Comparison of ENCODE assay signal across 1 cellular context in the genomic region with DNA sequence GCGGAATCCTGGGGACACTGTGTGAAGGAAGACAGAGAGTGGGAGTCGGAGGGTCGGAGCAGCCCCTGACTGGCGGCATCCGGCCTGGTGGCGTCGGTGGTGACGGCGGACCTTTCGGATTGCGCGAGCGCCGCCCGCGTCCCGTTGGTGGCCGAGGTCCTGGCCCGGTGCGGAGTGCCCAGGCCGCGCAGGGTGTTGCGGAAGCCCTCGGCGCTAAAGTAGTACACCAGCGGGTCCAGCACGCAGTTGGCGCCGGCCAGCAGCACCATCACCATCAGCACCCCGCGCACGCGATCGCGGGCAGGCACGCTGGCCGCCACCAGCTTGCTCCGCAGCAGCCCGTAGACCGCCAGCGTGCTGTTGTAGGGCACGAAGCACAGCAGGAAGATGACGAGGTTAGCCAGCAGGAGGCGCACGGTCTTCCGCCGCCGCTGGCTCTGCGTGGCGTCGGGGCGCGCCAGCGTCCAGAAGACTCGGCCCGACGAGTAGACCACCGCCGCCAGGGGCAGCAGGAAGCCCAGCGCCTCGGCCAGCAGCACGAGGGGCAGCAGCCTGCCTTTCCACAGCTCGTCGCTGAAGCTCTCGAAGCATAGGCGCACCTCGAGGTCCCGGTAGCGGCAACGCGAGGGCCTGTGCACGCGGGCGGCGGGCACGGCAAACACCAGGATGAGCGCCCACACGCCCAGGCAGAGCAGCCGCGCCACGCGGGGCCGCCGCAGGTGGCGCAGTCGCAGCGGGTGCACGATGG.
A peak's percentile ranks its signal among the peaks of the same experiment; 100 is the strongest.
TF ChIP-seq lines count a peak whose summit lies in the region.

No MANE protein-coding gene starts in this region.

TF ChIP-seq in H1, 55 proteins besides CTCF, POLR2A, EP300 and RAD21:
- peak in 1 of 2 experiments; percentile 79; a peak in 2 of 4 replicates for TF ChIP-seq HDAC2 (IDR thresholded peaks at IDR 0.05; ENCODE audit: borderline replicate concordance in 1 of 2, low read depth in 2 of 2, low read length in 2 of 2)
- peak; percentile 52; the same call in 1 of the 2 replicates for TF ChIP-seq KDM1A (IDR thresholded peaks at IDR 0.05; ENCODE audit: borderline replicate concordance, low read length)
- TF ChIP-seq TCF12 (IDR thresholded peaks at IDR 0.05; ENCODE audit: low read depth, low read length): 0 out of 2 replicates have a peak, but pooled peaks have one; percentile 19
- peak; percentile 39; the same call in 1 of the 2 replicates for TF ChIP-seq GABPA (IDR thresholded peaks at IDR 0.05; ENCODE audit: borderline replicate concordance, insufficient read depth, low read length)
- peak; percentile 41; the same call in 1 of the 2 replicates for TF ChIP-seq TBP (IDR thresholded peaks at IDR 0.05; ENCODE audit: low read depth, low read length)
- peak; percentile 88 for TF ChIP-seq CREB1 (IDR thresholded peaks at IDR 0.05)
- 0 out of 2 replicates have a peak, but pooled peaks have one; percentile 53 for TF ChIP-seq SP4 (IDR thresholded peaks at IDR 0.05; ENCODE audit: low read length)
- peak; percentile 54; the same call in 1 of the 2 replicates for TF ChIP-seq PHF8 (conservative IDR thresholded peaks at IDR 0.05; ENCODE audit: low read depth, low read length)
- peak in 1 of 2 experiments; percentile 68; a peak in 1 of 4 replicates for TF ChIP-seq SIN3A (conservative IDR thresholded peaks at IDR 0.05 in 1 of 2, IDR thresholded peaks at IDR 0.05 in 1 of 2; ENCODE audit: low read depth in 1 of 2, low read length in 2 of 2)
- TF ChIP-seq FOSL1 (IDR thresholded peaks at IDR 0.05; ENCODE audit: insufficient read depth, low read depth, low read length): no peak
- TF ChIP-seq SIX5 (IDR thresholded peaks at IDR 0.05; ENCODE audit: low read depth, low read length): no peak
- TF ChIP-seq EZH2 (IDR thresholded peaks at IDR 0.05; ENCODE audit: low read depth, low read length, severe bottlenecking): no peak
- TF ChIP-seq, protein P1, sequence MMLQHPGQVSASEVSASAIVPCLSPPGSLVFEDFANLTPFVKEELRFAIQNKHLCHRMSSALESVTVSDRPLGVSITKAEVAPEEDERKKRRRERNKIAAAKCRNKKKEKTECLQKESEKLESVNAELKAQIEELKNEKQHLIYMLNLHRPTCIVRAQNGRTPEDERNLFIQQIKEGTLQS (IDR thresholded peaks at IDR 0.05; ENCODE audit: insufficient read depth, low read depth, low read length): 0 out of 2 replicates have a peak, but pooled peaks have one; percentile 10
- no peak for TF ChIP-seq RXRA (IDR thresholded peaks at IDR 0.05; ENCODE audit: insufficient read depth, low read depth, low read length)
- TF ChIP-seq GTF2F1 (IDR thresholded peaks at IDR 0.05; ENCODE audit: borderline replicate concordance, low read depth, low read length): peak; percentile 34; the same call in 1 of the 2 replicates
- TF ChIP-seq, protein P2, sequence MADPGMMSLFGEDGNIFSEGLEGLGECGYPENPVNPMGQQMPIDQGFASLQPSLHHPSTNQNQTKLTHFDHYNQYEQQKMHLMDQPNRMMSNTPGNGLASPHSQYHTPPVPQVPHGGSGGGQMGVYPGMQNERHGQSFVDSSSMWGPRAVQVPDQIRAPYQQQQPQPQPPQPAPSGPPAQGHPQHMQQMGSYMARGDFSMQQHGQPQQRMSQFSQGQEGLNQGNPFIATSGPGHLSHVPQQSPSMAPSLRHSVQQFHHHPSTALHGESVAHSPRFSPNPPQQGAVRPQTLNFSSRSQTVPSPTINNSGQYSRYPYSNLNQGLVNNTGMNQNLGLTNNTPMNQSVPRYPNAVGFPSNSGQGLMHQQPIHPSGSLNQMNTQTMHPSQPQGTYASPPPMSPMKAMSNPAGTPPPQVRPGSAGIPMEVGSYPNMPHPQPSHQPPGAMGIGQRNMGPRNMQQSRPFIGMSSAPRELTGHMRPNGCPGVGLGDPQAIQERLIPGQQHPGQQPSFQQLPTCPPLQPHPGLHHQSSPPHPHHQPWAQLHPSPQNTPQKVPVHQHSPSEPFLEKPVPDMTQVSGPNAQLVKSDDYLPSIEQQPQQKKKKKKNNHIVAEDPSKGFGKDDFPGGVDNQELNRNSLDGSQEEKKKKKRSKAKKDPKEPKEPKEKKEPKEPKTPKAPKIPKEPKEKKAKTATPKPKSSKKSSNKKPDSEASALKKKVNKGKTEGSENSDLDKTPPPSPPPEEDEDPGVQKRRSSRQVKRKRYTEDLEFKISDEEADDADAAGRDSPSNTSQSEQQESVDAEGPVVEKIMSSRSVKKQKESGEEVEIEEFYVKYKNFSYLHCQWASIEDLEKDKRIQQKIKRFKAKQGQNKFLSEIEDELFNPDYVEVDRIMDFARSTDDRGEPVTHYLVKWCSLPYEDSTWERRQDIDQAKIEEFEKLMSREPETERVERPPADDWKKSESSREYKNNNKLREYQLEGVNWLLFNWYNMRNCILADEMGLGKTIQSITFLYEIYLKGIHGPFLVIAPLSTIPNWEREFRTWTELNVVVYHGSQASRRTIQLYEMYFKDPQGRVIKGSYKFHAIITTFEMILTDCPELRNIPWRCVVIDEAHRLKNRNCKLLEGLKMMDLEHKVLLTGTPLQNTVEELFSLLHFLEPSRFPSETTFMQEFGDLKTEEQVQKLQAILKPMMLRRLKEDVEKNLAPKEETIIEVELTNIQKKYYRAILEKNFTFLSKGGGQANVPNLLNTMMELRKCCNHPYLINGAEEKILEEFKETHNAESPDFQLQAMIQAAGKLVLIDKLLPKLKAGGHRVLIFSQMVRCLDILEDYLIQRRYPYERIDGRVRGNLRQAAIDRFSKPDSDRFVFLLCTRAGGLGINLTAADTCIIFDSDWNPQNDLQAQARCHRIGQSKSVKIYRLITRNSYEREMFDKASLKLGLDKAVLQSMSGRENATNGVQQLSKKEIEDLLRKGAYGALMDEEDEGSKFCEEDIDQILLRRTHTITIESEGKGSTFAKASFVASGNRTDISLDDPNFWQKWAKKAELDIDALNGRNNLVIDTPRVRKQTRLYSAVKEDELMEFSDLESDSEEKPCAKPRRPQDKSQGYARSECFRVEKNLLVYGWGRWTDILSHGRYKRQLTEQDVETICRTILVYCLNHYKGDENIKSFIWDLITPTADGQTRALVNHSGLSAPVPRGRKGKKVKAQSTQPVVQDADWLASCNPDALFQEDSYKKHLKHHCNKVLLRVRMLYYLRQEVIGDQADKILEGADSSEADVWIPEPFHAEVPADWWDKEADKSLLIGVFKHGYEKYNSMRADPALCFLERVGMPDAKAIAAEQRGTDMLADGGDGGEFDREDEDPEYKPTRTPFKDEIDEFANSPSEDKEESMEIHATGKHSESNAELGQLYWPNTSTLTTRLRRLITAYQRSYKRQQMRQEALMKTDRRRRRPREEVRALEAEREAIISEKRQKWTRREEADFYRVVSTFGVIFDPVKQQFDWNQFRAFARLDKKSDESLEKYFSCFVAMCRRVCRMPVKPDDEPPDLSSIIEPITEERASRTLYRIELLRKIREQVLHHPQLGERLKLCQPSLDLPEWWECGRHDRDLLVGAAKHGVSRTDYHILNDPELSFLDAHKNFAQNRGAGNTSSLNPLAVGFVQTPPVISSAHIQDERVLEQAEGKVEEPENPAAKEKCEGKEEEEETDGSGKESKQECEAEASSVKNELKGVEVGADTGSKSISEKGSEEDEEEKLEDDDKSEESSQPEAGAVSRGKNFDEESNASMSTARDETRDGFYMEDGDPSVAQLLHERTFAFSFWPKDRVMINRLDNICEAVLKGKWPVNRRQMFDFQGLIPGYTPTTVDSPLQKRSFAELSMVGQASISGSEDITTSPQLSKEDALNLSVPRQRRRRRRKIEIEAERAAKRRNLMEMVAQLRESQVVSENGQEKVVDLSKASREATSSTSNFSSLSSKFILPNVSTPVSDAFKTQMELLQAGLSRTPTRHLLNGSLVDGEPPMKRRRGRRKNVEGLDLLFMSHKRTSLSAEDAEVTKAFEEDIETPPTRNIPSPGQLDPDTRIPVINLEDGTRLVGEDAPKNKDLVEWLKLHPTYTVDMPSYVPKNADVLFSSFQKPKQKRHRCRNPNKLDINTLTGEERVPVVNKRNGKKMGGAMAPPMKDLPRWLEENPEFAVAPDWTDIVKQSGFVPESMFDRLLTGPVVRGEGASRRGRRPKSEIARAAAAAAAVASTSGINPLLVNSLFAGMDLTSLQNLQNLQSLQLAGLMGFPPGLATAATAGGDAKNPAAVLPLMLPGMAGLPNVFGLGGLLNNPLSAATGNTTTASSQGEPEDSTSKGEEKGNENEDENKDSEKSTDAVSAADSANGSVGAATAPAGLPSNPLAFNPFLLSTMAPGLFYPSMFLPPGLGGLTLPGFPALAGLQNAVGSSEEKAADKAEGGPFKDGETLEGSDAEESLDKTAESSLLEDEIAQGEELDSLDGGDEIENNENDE (IDR thresholded peaks at IDR 0.05; ENCODE audit: insufficient replicate concordance, low read length): no peak
- TF ChIP-seq, protein P3, sequence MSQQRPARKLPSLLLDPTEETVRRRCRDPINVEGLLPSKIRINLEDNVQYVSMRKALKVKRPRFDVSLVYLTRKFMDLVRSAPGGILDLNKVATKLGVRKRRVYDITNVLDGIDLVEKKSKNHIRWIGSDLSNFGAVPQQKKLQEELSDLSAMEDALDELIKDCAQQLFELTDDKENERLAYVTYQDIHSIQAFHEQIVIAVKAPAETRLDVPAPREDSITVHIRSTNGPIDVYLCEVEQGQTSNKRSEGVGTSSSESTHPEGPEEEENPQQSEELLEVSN (IDR thresholded peaks at IDR 0.05): peak; percentile 99
- TF ChIP-seq, protein P4, sequence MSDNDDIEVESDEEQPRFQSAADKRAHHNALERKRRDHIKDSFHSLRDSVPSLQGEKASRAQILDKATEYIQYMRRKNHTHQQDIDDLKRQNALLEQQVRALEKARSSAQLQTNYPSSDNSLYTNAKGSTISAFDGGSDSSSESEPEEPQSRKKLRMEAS (IDR thresholded peaks at IDR 0.05): peak; percentile 100
- peak; percentile 71 for TF ChIP-seq ASH2L (IDR thresholded peaks at IDR 0.05; ENCODE audit: low read length)
- TF ChIP-seq KDM4A (IDR thresholded peaks at IDR 0.05; ENCODE audit: low read depth, low read length, severe bottlenecking): peak; percentile 82
- TF ChIP-seq POLR2AphosphoS5 (IDR thresholded peaks at IDR 0.05; ENCODE audit: low read depth, low read length): peak; percentile 67; the same call in 1 of the 2 replicates
- no peak for TF ChIP-seq NRF1 (IDR thresholded peaks at IDR 0.05; ENCODE audit: low read depth, low read length)
- peak; percentile 79; the same call in 1 of the 2 replicates for TF ChIP-seq RBBP5 (IDR thresholded peaks at IDR 0.05; ENCODE audit: borderline replicate concordance, low read depth, low read length)
- TF ChIP-seq TAF7 (optimal IDR thresholded peaks at IDR 0.05; ENCODE audit: borderline replicate concordance, low read depth, low read length): peak; percentile 14
- peak; percentile 25; the same call in 1 of the 2 replicates for TF ChIP-seq JUND (IDR thresholded peaks at IDR 0.05; ENCODE audit: low read length)
- TF ChIP-seq, protein P5, sequence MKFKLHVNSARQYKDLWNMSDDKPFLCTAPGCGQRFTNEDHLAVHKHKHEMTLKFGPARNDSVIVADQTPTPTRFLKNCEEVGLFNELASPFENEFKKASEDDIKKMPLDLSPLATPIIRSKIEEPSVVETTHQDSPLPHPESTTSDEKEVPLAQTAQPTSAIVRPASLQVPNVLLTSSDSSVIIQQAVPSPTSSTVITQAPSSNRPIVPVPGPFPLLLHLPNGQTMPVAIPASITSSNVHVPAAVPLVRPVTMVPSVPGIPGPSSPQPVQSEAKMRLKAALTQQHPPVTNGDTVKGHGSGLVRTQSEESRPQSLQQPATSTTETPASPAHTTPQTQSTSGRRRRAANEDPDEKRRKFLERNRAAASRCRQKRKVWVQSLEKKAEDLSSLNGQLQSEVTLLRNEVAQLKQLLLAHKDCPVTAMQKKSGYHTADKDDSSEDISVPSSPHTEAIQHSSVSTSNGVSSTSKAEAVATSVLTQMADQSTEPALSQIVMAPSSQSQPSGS (IDR thresholded peaks at IDR 0.05; ENCODE audit: low read length): no peak; the same call in 1 of the 2 replicates
- peak; percentile 89 for TF ChIP-seq CTBP2 (IDR thresholded peaks at IDR 0.05; ENCODE audit: borderline replicate concordance, insufficient read depth, insufficient read length, low read length)
- peak; percentile 51 for TF ChIP-seq CHD2 (IDR thresholded peaks at IDR 0.05; ENCODE audit: low read length)
- 0 out of 2 replicates have a peak, but pooled peaks have one; percentile 11 for TF ChIP-seq SUZ12 (IDR thresholded peaks at IDR 0.05; ENCODE audit: low read length)
